In the genomic region with DNA sequence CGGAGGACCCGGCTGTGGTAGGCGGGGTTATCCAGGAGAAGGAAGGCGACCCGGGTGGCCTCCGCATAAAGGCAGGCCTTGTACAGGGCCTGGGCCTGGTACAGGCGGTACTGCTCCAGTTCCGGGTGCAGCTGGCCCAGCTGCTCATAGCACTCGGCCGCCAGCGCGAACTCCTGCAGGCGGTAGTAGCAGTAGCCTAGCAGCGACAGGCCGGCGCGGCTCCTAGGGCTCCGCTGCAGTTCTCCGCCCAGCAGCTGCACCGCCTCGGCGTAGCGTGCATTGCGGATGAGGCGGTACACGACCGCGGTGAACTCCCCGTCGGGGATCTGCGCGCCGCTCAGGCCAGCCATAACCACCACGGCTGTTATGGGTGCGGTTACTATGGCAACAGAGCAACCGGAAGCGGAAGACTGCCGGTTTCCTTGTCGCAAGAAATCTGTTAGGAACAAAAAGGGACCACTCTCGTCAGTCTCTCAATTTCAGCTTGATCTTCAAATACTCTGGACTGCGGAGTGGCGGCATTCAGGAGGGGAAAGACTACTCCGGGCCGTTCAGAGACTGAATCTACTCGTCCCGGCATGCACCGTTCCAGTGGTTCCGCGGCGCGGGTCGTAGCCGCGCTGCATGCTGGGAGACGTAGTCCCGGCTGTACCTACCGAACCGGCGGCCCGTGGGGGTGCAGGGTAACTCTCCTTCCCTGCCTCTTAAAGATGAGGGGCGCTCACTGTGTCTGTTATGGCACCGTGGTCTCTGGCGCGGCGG, we compare ENCODE assay signal across 8 cellular contexts.
A peak's percentile ranks its signal among the peaks of the same experiment; 100 is the strongest.
DNase-seq lines count a peak whose midpoint lies in the region; ATAC-seq and TF ChIP-seq lines count a peak whose summit lies in the region.

No MANE protein-coding gene starts in this region.

- TF ChIP-seq EP300 in sigmoid colon (IDR thresholded peaks at IDR 0.05), result no peak

- DNase-seq in 8988T, result peak; percentile 73
- peak; percentile 74 for DNase-seq in NCI-H2107 (lab: John Stamatoyannopoulos, UW)
- peak; percentile 85 for DNase-seq in UCSD-AML1 (lab: John Stamatoyannopoulos, UW; ENCODE audit: unreplicated experiment)
- peak; percentile 84 for DNase-seq in iPS DF 6.9 (ENCODE audit: low read depth, low spot score)
- DNase-seq in sigmoid colon, result peak; percentile 92

- H3K9me3 ChIP-seq in iPS DF 6.9 (ENCODE audit: control insufficient read depth, insufficient read depth, low read length) (no peaks in the 10 kb centered on the region), sigmoid colon (no peaks in the 10 kb centered on the region)

- H3K27ac ChIP-seq in iPS DF 6.9 (ENCODE audit: low read length) (no peak overlapping the region), sigmoid colon (peak overlapping the region; percentile 88 to 94 (median 92))

- H3K27me3 ChIP-seq in iPS DF 6.9 (ENCODE audit: control insufficient read depth, insufficient read depth, low read length) (no peaks in the 10 kb centered on the region), sigmoid colon (no peaks in the 10 kb centered on the region)

- peak; percentile 85 for ATAC-seq in GM18858 (IDR thresholded peaks at IDR 0.05; ENCODE audit: unreplicated experiment)
- peak; percentile 95 for ATAC-seq in HG03064 (IDR thresholded peaks at IDR 0.05; ENCODE audit: low read depth, unreplicated experiment)

- H3K27me3 Mint-ChIP-seq in brain, result peaks cover 9% of the 10 kb centered on the region

- intact Hi-C loops in sigmoid colon (cut with DNase I), result loop anchor here (5.0 kb wide), 1 partner anchor 65 kb away; a partner anchor contains a TSS

- H3K36me3 Mint-ChIP-seq in brain, result no peaks in the 10 kb centered on the region

- peak overlapping the region; percentile 96 to 99 (median 96) for H3K4me3 Mint-ChIP-seq in brain

- peaks cover 0 to 3% (median 2%) of the 10 kb centered on the region in 5 experiments for H3K9me3 Mint-ChIP-seq in brain

- no CpG with 5 or more reads among the region's 65 CpGs for WGBS in iPS DF 6.9 (ENCODE audit: insufficient coverage, insufficient read length)
- WGBS in sigmoid colon, 2 donors, result 1% methylated on average over 65 of the region's 65 CpGs

- TF ChIP-seq POLR2A in sigmoid colon (IDR thresholded peaks at IDR 0.05), result no peak

- TF ChIP-seq CTCF in brain (conservative IDR thresholded peaks at IDR 0.05), result no peak
- TF ChIP-seq CTCF in sigmoid colon (IDR thresholded peaks at IDR 0.05), result no peak

- H3K4me1 ChIP-seq in iPS DF 6.9 (ENCODE audit: control insufficient read depth, insufficient read depth, low read length), result peaks cover 2% of the 10 kb centered on the region; the same call in 1 of the 2 replicates
- H3K4me1 ChIP-seq in sigmoid colon, result peaks cover 0 to 29% (median 6%) of the 10 kb centered on the region in 4 donors

- peak overlapping the region; percentile 99 to 100 (median 99) for H3K27ac Mint-ChIP-seq in brain

- H3K36me3 ChIP-seq in iPS DF 6.9 (ENCODE audit: control insufficient read depth, insufficient read depth, low read length) (no peaks in the 10 kb centered on the region), sigmoid colon (no peaks in the 10 kb centered on the region)

- H3K4me3 ChIP-seq in iPS DF 6.9 (ENCODE audit: low read length) (peak overlapping the region; percentile 60; the same call in 1 of the 2 replicates), sigmoid colon (peak overlapping the region; percentile 48 to 74 (median 67))

- H3K4me1 Mint-ChIP-seq in brain, result peaks cover 56% of the 10 kb centered on the region
